In the genomic region with DNA sequence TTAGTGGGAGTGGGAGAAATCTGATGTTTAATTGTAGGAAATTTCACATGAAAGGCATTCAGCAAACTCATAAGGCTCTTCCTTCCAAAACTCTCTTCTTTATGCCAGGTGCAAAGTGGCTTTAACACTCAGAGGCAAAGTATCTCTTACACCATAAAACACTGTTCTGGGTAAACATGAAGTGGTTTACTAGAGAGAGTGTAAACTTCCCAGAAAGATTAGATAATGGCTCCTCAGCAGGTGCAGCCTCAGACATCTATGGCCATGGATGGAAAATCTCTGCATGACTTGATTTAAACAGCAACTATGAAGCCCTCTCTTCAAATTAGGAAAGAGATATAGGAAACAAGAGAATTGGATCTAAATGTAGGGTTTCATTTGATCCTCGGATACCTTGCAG, we compare ENCODE assay signal across 18 cellular contexts.
"Had no signal": no experiment of that assay in that cellular context is flagged by ENCODE, and none has a peak within 500 bp of the region (broad histone marks: within the 10 kb centered on the region; RNA-seq: fewer than 3 reads in every experiment).

No MANE protein-coding gene starts in this region.

- H3K27me3 Mint-ChIP-seq: activated T-helper 17 cell treated with anti-CD3 and anti-CD28 coated beads, Interleukin-2, amount 50 U/mL, for 72 hours; memory B cell; naive thymus-derived CD4-positive, alpha-beta T cell had no signal

- H3K27me3 ChIP-seq: stomach, testis, upper lobe of right lung had no signal

- H3K36me3 ChIP-seq: stomach, upper lobe of right lung had no signal

- H3K4me3 ChIP-seq: mucosa of descending colon, stomach, testis, upper lobe of right lung had no signal

- H3K4me1 ChIP-seq: stomach, testis, upper lobe of right lung had no signal

- H3K36me3 Mint-ChIP-seq: memory B cell; naive thymus-derived CD4-positive, alpha-beta T cell had no signal

- ATAC-seq: activated T-helper 17 cell treated with anti-CD3 and anti-CD28 coated beads, Interleukin-2, amount 50 U/mL, for 72 hours; left ventricle myocardium superior; mucosa of descending colon; naive thymus-derived CD4-positive, alpha-beta T cell; upper lobe of right lung had no signal

- H3K9me3 ChIP-seq: mucosa of descending colon, stomach, testis, upper lobe of right lung had no signal

- DNase-seq: activated CD4-positive, CD25-positive, alpha-beta regulatory T cell treated with anti-CD3 and anti-CD28 coated beads, Interleukin-2, amount 50 U/mL, for 72 hours; activated naive CD4-positive, alpha-beta T cell treated with Interleukin-2 at 50 U/mL for 16 hours; activated T-cell treated with anti-CD3 and anti-CD28 coated beads for 4 hours; aorta; cortex of kidney; effector CD4-positive, alpha-beta T cell; foreskin fibroblast; left ventricle myocardium superior; mucosa of descending colon; naive thymus-derived CD4-positive, alpha-beta T cell; retina; stimulated activated CD4-positive, alpha-beta T cell treated with anti-CD3 and anti-CD28 coated beads, Interleukin-12 subunit alpha, Interleukin-12 subunit beta, amount 100 ng/mL, for 4 hours; stimulated activated CD4-positive, alpha-beta T cell treated with anti-CD3 and anti-CD28 coated beads, Interleukin-2, amount 100 ng/mL, for 24 hours; stomach; testis; upper lobe of right lung had no signal

- H3K27ac Mint-ChIP-seq: activated T-helper 17 cell treated with anti-CD3 and anti-CD28 coated beads, Interleukin-2, amount 50 U/mL, for 72 hours; memory B cell; naive thymus-derived CD4-positive, alpha-beta T cell had no signal

- H3K4me1 Mint-ChIP-seq: activated T-helper 17 cell treated with anti-CD3 and anti-CD28 coated beads, Interleukin-2, amount 50 U/mL, for 72 hours; memory B cell; naive thymus-derived CD4-positive, alpha-beta T cell had no signal

- H3K27ac ChIP-seq: stomach, testis, upper lobe of right lung had no signal

- H3K4me3 Mint-ChIP-seq: activated T-helper 17 cell treated with anti-CD3 and anti-CD28 coated beads, Interleukin-2, amount 50 U/mL, for 72 hours; memory B cell; naive thymus-derived CD4-positive, alpha-beta T cell had no signal
